ENCODE assay signal across 8 cellular contexts in the genomic region with DNA sequence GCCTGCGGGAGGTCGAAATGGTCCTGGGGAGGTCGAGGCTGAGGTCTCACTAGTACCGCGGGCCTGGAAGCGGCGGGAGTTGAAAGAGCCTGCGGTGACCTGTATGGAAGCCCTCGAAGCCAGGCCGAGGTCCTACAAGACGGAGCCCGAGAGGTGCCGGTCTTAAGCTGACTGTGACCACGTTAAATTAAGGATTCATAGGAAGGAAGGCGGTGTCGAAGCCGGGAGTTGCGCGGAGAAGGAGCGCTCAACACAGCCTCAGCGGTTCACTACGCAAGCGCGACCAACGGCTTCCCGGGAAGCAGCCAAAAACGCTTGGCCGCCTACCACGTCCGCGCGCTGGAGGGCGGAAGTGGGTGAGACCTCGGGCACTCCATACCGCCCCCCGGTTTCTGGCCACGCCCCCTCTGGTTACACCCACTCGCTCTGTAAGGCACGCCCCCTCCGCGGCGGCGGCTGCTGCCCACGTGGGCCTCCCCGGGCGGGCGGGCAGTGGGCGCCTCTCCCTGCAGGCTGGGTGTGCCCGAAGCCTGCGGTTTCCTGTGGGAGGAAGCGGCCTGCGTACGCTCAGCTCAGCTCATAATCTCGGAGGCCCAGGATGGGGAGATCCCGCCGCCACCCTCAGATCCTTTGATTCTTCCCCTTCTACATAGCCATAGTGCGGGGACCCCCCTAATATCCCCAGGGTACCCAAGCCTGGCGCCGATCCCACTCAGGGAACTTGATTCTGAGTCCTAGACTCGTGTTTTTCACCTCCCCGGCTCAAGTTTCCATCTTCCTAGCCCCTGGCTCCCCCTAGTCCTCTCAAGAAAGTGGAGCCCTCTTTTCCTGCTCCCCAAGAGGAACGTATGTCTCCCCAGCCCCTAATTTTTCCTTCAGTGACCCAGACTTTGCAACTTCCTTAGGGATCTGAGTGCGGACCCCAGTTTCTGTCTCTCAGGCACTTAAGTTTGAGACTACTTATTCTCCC. TPM values are rescaled to one million over a fixed set of nuclear protein-coding genes. Genes with fewer than 3 reads are reported as not detected.
A peak's percentile ranks its signal among the peaks of the same experiment; 100 is the strongest.
DNase-seq lines count a peak whose midpoint lies in the region; ATAC-seq and TF ChIP-seq lines count a peak whose summit lies in the region.

No MANE protein-coding gene starts in this region.

- no peaks in the 10 kb centered on the region for H3K9me3 ChIP-seq in mucosa of stomach (ENCODE audit: control insufficient read depth, low read length)

- DNase-seq in DMS53 (lab: John Stamatoyannopoulos, UW): peak; percentile 99
- DNase-seq in OCI-M1 (lab: John Stamatoyannopoulos, UW): peak; percentile 99
- peak; percentile 97 for DNase-seq in activated T-cell treated with anti-CD3 and anti-CD28 coated beads for 48 hours (ENCODE audit: low read depth)
- peak; percentile 58 for DNase-seq in epithelial cell of proximal tubule (ENCODE audit: low read depth)
- peak; percentile 98 to 99 for DNase-seq in stimulated activated CD8-positive, alpha-beta memory T cell treated with anti-CD3 and anti-CD28 coated beads, Interleukin-4, amount 100 ng/mL, for 4 hours (ENCODE audit: low read depth in 2 of 2, low spot score in 1 of 2)

- H3K4me3 ChIP-seq in epithelial cell of proximal tubule (ENCODE audit: low read depth, low read length) (peak overlapping the region; percentile 65), mucosa of stomach (ENCODE audit: low read length) (peak overlapping the region; percentile 31)

- TF ChIP-seq CTCF in epithelial cell of proximal tubule (conservative IDR thresholded peaks at IDR 0.05; ENCODE audit: low read depth, low read length): no peak

- peaks cover 37% of the 10 kb centered on the region for H3K4me1 ChIP-seq in mucosa of stomach (ENCODE audit: control insufficient read depth, insufficient read depth, low read length)

- no peaks in the 10 kb centered on the region for H3K27me3 ChIP-seq in mucosa of stomach (ENCODE audit: control insufficient read depth, insufficient read depth, low read length)

- H3K36me3 ChIP-seq in mucosa of stomach (ENCODE audit: control insufficient read depth, insufficient read depth, low read length): no peaks in the 10 kb centered on the region

- ATAC-seq in GM21717 (IDR thresholded peaks at IDR 0.05; ENCODE audit: unreplicated experiment): peak; percentile 51

- peak overlapping the region; percentile 94 for H3K9ac ChIP-seq in mucosa of stomach (ENCODE audit: low read length)

- TF ChIP-seq EP300 in Ishikawa (IDR thresholded peaks at IDR 0.05; ENCODE audit: borderline replicate concordance): peak; percentile 31; the same call in 1 of the 2 replicates

- TF ChIP-seq RAD21 in Ishikawa (IDR thresholded peaks at IDR 0.05; ENCODE audit: low read depth): no peak

TF ChIP-seq in Ishikawa, 13 proteins besides CTCF, POLR2A, EP300 and RAD21:
- no peak for TF ChIP-seq CREB1 (IDR thresholded peaks at IDR 0.05; ENCODE audit: low read depth)
- no peak for TF ChIP-seq ZBTB7A (IDR thresholded peaks at IDR 0.05; ENCODE audit: low read depth)
- TF ChIP-seq, protein P1, sequence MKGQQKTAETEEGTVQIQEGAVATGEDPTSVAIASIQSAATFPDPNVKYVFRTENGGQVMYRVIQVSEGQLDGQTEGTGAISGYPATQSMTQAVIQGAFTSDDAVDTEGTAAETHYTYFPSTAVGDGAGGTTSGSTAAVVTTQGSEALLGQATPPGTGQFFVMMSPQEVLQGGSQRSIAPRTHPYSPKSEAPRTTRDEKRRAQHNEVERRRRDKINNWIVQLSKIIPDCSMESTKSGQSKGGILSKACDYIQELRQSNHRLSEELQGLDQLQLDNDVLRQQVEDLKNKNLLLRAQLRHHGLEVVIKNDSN (IDR thresholded peaks at IDR 0.05): peak; percentile 90
- TF ChIP-seq, protein P2, sequence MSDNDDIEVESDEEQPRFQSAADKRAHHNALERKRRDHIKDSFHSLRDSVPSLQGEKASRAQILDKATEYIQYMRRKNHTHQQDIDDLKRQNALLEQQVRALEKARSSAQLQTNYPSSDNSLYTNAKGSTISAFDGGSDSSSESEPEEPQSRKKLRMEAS (IDR thresholded peaks at IDR 0.05): peak; percentile 92
- peak; percentile 35; the same call in 1 of the 2 replicates for TF ChIP-seq TAF1 (IDR thresholded peaks at IDR 0.05; ENCODE audit: low read depth)
- TF ChIP-seq EGR1 (IDR thresholded peaks at IDR 0.05): peak; percentile 93
- TF ChIP-seq NFIC (IDR thresholded peaks at IDR 0.05): peak; percentile 38; the same call in 1 of the 2 replicates
- no peak for TF ChIP-seq REST (IDR thresholded peaks at IDR 0.05; ENCODE audit: low read depth)
- TF ChIP-seq TEAD4 (IDR thresholded peaks at IDR 0.05): peak; percentile 19; the same call in 1 of the 2 replicates
- peak; percentile 65; the same call in 1 of the 2 replicates for TF ChIP-seq TCF12 (IDR thresholded peaks at IDR 0.05; ENCODE audit: low read depth)
- TF ChIP-seq YY1 (IDR thresholded peaks at IDR 0.05; ENCODE audit: low read depth): 0 out of 2 replicates have a peak, but pooled peaks have one; percentile 2
- no peak for TF ChIP-seq CEBPB (IDR thresholded peaks at IDR 0.05)
- peak; percentile 19; the same call in 1 of the 2 replicates for TF ChIP-seq FOXM1 (IDR thresholded peaks at IDR 0.05; ENCODE audit: borderline replicate concordance, low read depth)

RNA-seq across cellular contexts. Expression of gene EMP3, which starts 3.4 kb away (rescaled TPM):
- total RNA-seq in epithelial cell of proximal tubule: 23.1 and 96.8 TPM in 2 replicates

RNA-seq across cellular contexts. Expression of gene TMEM143, which starts 41.8 kb away (rescaled TPM):
- 3.8 and 5.4 TPM in 2 replicates for total RNA-seq in epithelial cell of proximal tubule

RNA-seq across cellular contexts. Expression of gene SYNGR4, which starts 42.3 kb away (rescaled TPM):
- total RNA-seq in epithelial cell of proximal tubule: not detected in 2 replicates

RNA-seq across cellular contexts. Expression of gene ZNF114, which starts 52.0 kb away (rescaled TPM):
- total RNA-seq in epithelial cell of proximal tubule: 0.63 and 5.0 TPM in 2 replicates

Comparison
In these comparisons a context has a peak if more than half of its experiments do, and no peak if none do; other contexts are left out.
1. Peak in every context shown above with its lines: DNase-seq, ATAC-seq and H3K4me3 ChIP-seq.